In genomic region chrX:111568817-111569216, GRCh38 we compare ENCODE assay signal across 28 cellular contexts. TPM values are rescaled to one million over a fixed set of nuclear protein-coding genes. Genes with fewer than 3 reads are reported as not detected.
"Had no signal": no experiment of that assay in that cellular context is flagged by ENCODE, and none has a peak within 500 bp of the region (broad histone marks: within the 10 kb centered on the region; RNA-seq: fewer than 3 reads in every experiment).

No MANE protein-coding gene starts in this region.

- H3K4me3 ChIP-seq: MG63 had no signal

- DNase-seq: Karpas-422, MG63, MM.1S, MV-4-11, NCI-H1048, NCI-H1092, NCI-H1105, NCI-H1105 treated with DMSO at 0.1 percent for 48 hours, NCI-H1417 treated with DMSO at 0.1 percent for 48 hours, NCI-H1436, NCI-H1436 treated with DMSO at 0.1 percent for 48 hours, NCI-H187, NCI-H187 treated with DMSO at 0.1 percent for 48 hours, NCI-H1930, NCI-H2029, NCI-H2029 treated with DMSO at 0.1 percent for 48 hours, NCI-H2081 treated with DMSO at 0.1 percent for 48 hours, NCI-H2107, NCI-H2171, NCI-H226, NCI-H345, NCI-H446 treated with DMSO at 0.1 percent for 48 hours, NCI-H510A, NCI-H510A treated with DMSO at 0.1 percent for 48 hours had no signal

- H3K36me3 ChIP-seq: MG63 had no signal

- H3K27me3 ChIP-seq: MG63 had no signal

- H3K9me3 ChIP-seq: MG63 had no signal

RNA-seq across cellular contexts. Expression of gene SERTM2, which starts 57.4 kb away (rescaled TPM):
- total RNA-seq: LHCN-M2, M059J, MCF 10A, NCI-H460 had no signal
